Comparison of ENCODE assay signal across 8 cellular contexts in the genomic region with DNA sequence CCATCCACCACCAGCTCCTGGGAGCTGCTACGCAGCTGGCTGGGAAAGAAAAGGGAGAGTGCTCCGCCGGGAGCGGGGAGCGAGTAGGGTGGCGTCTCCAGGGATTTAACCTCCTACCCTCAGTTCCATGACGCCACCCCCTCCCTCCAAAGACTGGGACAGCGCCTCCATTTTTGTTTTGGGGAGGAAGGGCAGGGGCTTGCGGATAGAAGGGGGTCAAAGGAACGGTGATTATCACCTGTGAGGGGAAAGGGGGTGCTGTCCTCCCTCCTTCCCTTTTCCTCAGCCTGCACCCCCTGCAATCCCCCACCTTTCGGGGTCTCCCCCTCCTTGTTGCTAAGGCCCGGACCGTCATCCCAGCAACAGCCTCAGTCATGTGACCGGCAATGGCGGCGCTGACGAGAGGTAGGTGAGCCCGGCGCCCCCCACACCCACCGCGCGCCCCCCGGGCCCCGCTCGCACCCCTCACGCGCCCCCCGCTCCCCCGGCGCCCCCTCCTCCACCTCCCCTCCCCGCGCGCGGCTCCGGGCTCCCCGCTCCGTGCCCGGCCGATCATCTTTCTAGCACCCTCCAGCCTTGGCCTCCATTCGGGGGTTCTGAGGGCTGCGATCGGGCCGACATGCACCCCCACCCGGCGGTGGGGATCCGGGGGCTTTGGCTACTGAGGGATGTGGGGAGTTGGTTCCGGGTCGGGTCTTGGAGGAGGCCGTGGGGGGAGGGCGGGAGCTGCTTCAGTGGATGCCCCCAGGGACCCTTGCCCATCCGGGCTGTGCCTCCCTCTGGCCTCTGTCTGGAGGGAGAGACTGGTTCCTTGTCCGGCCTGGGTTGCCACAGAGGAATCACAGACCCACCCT. TPM values are rescaled to one million over a fixed set of nuclear protein-coding genes. Genes with fewer than 3 reads are reported as not detected.
DNase-seq lines count a peak whose midpoint lies in the region; ATAC-seq and TF ChIP-seq lines count a peak whose summit lies in the region.

A gene with protein sequence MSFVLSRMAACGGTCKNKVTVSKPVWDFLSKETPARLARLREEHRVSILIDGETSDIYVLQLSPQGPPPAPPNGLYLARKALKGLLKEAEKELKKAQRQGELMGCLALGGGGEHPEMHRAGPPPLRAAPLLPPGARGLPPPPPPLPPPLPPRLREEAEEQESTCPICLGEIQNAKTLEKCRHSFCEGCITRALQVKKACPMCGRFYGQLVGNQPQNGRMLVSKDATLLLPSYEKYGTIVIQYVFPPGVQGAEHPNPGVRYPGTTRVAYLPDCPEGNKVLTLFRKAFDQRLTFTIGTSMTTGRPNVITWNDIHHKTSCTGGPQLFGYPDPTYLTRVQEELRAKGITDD (plus strand): TSS at position 371 of the 854 bp plus-strand sequence. CDS start 1,694 bp downstream, outside the sequence.

- H3K36me3 ChIP-seq in KOPT-K1 (ENCODE audit: insufficient read depth, low read length), result peaks cover 43% of the 10 kb centered on the region; the same call in 1 of the 2 replicates
- peaks cover 14 to 15% of the 10 kb centered on the region in 2 donors for H3K36me3 ChIP-seq in esophagus (ENCODE audit: control insufficient read depth in 2 of 2, insufficient read depth in 2 of 2, low read length in 1 of 2)
- peaks cover 11 to 56% (median 25%) of the 10 kb centered on the region in 3 donors for H3K36me3 ChIP-seq in tibial artery

- CTCF ChIA-PET in activated CD8-positive, alpha-beta T cell treated with anti-CD3 and anti-CD28 coated beads, Interleukin-2, amount 10 ng/mL, durations not matched to agents 7 days and 5 days (lab: Charles Lee), result interaction anchor here (1.3 to 3.3 kb wide), 6 partner anchors 10 to 41 kb away, joined by 3 to 20 read pairs (median 4); no protein-coding TSS in a partner anchor

- H3K9me3 ChIP-seq in KOPT-K1 (ENCODE audit: insufficient read depth, low read length, poor library complexity, severe bottlenecking) (no peaks in the 10 kb centered on the region), esophagus (ENCODE audit: control insufficient read depth in 2 of 2, insufficient read depth in 1 of 2, low read depth in 1 of 2, low read length in 1 of 2) (no peaks in the 10 kb centered on the region), tibial artery (no peaks in the 10 kb centered on the region)

- no peaks in the 10 kb centered on the region for H3K9me3 Mint-ChIP-seq in activated CD8-positive, alpha-beta T cell treated with anti-CD3 and anti-CD28 coated beads, Interleukin-2, amount 10 ng/mL, durations not matched to agents 7 days and 5 days (ENCODE audit: insufficient read depth)

- 4 to 5% methylated on average over 39 to 52 of the region's 52 CpGs for WGBS in esophagus, 2 donors

- peaks cover 24% of the 10 kb centered on the region for H3K4me1 Mint-ChIP-seq in activated CD8-positive, alpha-beta T cell treated with anti-CD3 and anti-CD28 coated beads, Interleukin-2, amount 10 ng/mL, durations not matched to agents 7 days and 5 days (ENCODE audit: low read depth)

- H3K27me3 ChIP-seq in esophagus (ENCODE audit: control insufficient read depth in 1 of 2, insufficient read depth in 2 of 2, low read length in 2 of 2) (no peaks in the 10 kb centered on the region), tibial artery (no peaks in the 10 kb centered on the region)

- no peak for TF ChIP-seq CTCF in tibial artery (IDR thresholded peaks at IDR 0.05)

- peak; percentile 65 for ATAC-seq in activated CD8-positive, alpha-beta T cell treated with anti-CD3 and anti-CD28 coated beads, Interleukin-2, amount 10 ng/mL, durations not matched to agents 7 days and 5 days

- peaks cover 28% of the 10 kb centered on the region for H3K36me3 Mint-ChIP-seq in activated CD8-positive, alpha-beta T cell treated with anti-CD3 and anti-CD28 coated beads, Interleukin-2, amount 10 ng/mL, durations not matched to agents 7 days and 5 days (ENCODE audit: low read depth)

- H3K4me3 ChIP-seq in esophagus (ENCODE audit: low read depth in 1 of 2, low read length in 2 of 2) (peak within 1 kb of the TSS; percentile 50 to 59), tibial artery (peak within 1 kb of the TSS; percentile 83 to 89)

- intact Hi-C loops in tibial artery (cut with DNase I; ENCODE audit: low total_unique reads), result no loop called here

- peak within 1 kb of the TSS; percentile 76 for H3K4me3 Mint-ChIP-seq in activated CD8-positive, alpha-beta T cell treated with anti-CD3 and anti-CD28 coated beads, Interleukin-2, amount 10 ng/mL, durations not matched to agents 7 days and 5 days

- POLR2A ChIA-PET in activated CD8-positive, alpha-beta T cell treated with anti-CD3 and anti-CD28 coated beads, Interleukin-2, amount 10 ng/mL, durations not matched to agents 7 days and 5 days (lab: Charles Lee), result interaction anchor here (0.5 to 1.4 kb wide), 5 partner anchors 10 to 118 kb away, joined by 3 to 5 read pairs (median 3); no protein-coding TSS in a partner anchor

- peaks cover 4 to 5% of the 10 kb centered on the region in 2 donors for H3K4me1 ChIP-seq in esophagus (ENCODE audit: control insufficient read depth in 2 of 2, insufficient read depth in 2 of 2, low read length in 1 of 2)
- H3K4me1 ChIP-seq in tibial artery, result peaks cover 0 to 40% (median 27%) of the 10 kb centered on the region in 4 donors

- DNase-seq in NCI-H1436 (lab: John Stamatoyannopoulos, UW), result peak; percentile 73
- DNase-seq in NCI-H1436 treated with DMSO at 0.1 percent for 48 hours (lab: John Stamatoyannopoulos, UW), result no peak
- DNase-seq in activated CD8-positive, alpha-beta T cell treated with anti-CD3 and anti-CD28 coated beads, Interleukin-2, amount 10 ng/mL, durations not matched to agents 7 days and 5 days, result peak; percentile 58
- no peak for DNase-seq in mucosa of gallbladder (ENCODE audit: low spot score)
- peak; percentile 65 to 89 for DNase-seq in tibial artery
- no peak for DNase-seq in CD1c-positive myeloid dendritic cell (ENCODE audit: extremely low spot score)

- H3K27ac ChIP-seq in KOPT-K1 (ENCODE audit: low read depth, low read length, poor library complexity, severe bottlenecking) (peak within 1 kb of the TSS; percentile 64), esophagus (ENCODE audit: low read depth in 2 of 2, low read length in 1 of 2) (peak within 1 kb of the TSS; percentile 84 to 86), tibial artery (peak within 1 kb of the TSS; percentile 99 to 100)

- H3K27me3 Mint-ChIP-seq in activated CD8-positive, alpha-beta T cell treated with anti-CD3 and anti-CD28 coated beads, Interleukin-2, amount 10 ng/mL, durations not matched to agents 7 days and 5 days (ENCODE audit: low read depth), result no peaks in the 10 kb centered on the region

- peak within 1 kb of the TSS; percentile 86 for H3K27ac Mint-ChIP-seq in activated CD8-positive, alpha-beta T cell treated with anti-CD3 and anti-CD28 coated beads, Interleukin-2, amount 10 ng/mL, durations not matched to agents 7 days and 5 days

RNA-seq across cellular contexts. Expression of the gene that starts here (rescaled TPM):
- total RNA-seq in activated CD8-positive, alpha-beta T cell treated with anti-CD3 and anti-CD28 coated beads, Interleukin-2, amount 10 ng/mL, durations not matched to agents 7 days and 5 days, result 10 to 100 TPM; 15.4 to 17.8 TPM
- 10 to 100 TPM; 11.6 to 16.7 TPM for polyA plus RNA-seq in esophagus
- 31.2 TPM for total RNA-seq in mucosa of gallbladder

Comparison
In these comparisons a context has a peak if more than half of its experiments do, and no peak if none do; other contexts are left out.
1. DNase-seq: peak in NCI-H1436 (single experiment), activated CD8-positive, alpha-beta T cell treated with anti-CD3 and anti-CD28 coated beads, Interleukin-2, amount 10 ng/mL, durations not matched to agents 7 days and 5 days (single experiment) and tibial artery (2 of 2); none in NCI-H1436 treated with DMSO at 0.1 percent for 48 hours (single experiment), mucosa of gallbladder (single experiment) and CD1c-positive myeloid dendritic cell (single experiment).
2. Peak in every context shown above with its lines, with median percentiles within 50 percentile points of each other: H3K27ac ChIP-seq.